In genomic region chr6:109498049-109498448, GRCh38 we compare ENCODE assay signal across 19 cellular contexts.
"Had no signal": no experiment of that assay in that cellular context is flagged by ENCODE, and none has a peak within 500 bp of the region (broad histone marks: within the 10 kb centered on the region; RNA-seq: fewer than 3 reads in every experiment).

No MANE protein-coding gene starts in this region.

- H3K27ac ChIP-seq: dorsolateral prefrontal cortex, gastrocnemius medialis, heart right ventricle, right atrium auricular region, stomach, thoracic aorta, transverse colon had no signal

- H3K4me3 Mint-ChIP-seq: naive thymus-derived CD4-positive, alpha-beta T cell had no signal

- H3K27me3 ChIP-seq: dorsolateral prefrontal cortex, gastrocnemius medialis, heart right ventricle, right atrium auricular region, stomach, transverse colon had no signal

- H3K36me3 ChIP-seq: gastrocnemius medialis, heart right ventricle, right atrium auricular region, stomach, thoracic aorta, transverse colon had no signal

- H3K4me1 ChIP-seq: gastrocnemius medialis, heart right ventricle, right atrium auricular region, stomach, transverse colon had no signal

- H3K4me3 ChIP-seq: dorsolateral prefrontal cortex, gastrocnemius medialis, heart right ventricle, right atrium auricular region, stomach, thoracic aorta, transverse colon had no signal

- ATAC-seq: esophagus mucosa; gastrocnemius medialis; heart right ventricle; left lobe of liver; naive thymus-derived CD4-positive, alpha-beta T cell had no signal

- DNase-seq: cortex of kidney; dorsolateral prefrontal cortex; effector CD8-positive, alpha-beta T cell; gastrocnemius medialis; heart right ventricle; hypothalamus; kidney glomerular epithelial cell; mammary epithelial cell; naive thymus-derived CD4-positive, alpha-beta T cell; small intestine; stimulated activated CD4-positive, alpha-beta T cell treated with anti-CD3 and anti-CD28 coated beads, Interleukin-12 subunit alpha, Interleukin-12 subunit beta, amount 100 ng/mL, for 4 hours; stimulated activated naive CD4-positive, alpha-beta T cell; stomach; substantia nigra; transverse colon had no signal
